Comparison of ENCODE assay signal across 1 cellular context in genomic region chr19:19203012-19203856, GRCh38.
TF ChIP-seq lines count a peak whose summit lies in the region.

Gene NR2C2AP (minus strand): TSS chr19:19203414. CDS start chr19:19203060, 354 bp downstream.

TF ChIP-seq in HepG2, 621 proteins besides CTCF, POLR2A, EP300 and RAD21 (continued from another document and continues in another):
- TF ChIP-seq, protein P1, sequence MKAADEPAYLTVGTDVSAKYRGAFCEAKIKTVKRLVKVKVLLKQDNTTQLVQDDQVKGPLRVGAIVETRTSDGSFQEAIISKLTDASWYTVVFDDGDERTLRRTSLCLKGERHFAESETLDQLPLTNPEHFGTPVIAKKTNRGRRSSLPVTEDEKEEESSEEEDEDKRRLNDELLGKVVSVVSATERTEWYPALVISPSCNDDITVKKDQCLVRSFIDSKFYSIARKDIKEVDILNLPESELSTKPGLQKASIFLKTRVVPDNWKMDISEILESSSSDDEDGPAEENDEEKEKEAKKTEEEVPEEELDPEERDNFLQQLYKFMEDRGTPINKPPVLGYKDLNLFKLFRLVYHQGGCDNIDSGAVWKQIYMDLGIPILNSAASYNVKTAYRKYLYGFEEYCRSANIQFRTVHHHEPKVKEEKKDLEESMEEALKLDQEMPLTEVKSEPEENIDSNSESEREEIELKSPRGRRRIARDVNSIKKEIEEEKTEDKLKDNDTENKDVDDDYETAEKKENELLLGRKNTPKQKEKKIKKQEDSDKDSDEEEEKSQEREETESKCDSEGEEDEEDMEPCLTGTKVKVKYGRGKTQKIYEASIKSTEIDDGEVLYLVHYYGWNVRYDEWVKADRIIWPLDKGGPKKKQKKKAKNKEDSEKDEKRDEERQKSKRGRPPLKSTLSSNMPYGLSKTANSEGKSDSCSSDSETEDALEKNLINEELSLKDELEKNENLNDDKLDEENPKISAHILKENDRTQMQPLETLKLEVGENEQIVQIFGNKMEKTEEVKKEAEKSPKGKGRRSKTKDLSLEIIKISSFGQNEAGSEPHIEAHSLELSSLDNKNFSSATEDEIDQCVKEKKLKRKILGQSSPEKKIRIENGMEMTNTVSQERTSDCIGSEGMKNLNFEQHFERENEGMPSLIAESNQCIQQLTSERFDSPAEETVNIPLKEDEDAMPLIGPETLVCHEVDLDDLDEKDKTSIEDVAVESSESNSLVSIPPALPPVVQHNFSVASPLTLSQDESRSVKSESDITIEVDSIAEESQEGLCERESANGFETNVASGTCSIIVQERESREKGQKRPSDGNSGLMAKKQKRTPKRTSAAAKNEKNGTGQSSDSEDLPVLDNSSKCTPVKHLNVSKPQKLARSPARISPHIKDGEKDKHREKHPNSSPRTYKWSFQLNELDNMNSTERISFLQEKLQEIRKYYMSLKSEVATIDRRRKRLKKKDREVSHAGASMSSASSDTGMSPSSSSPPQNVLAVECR (CRISPR knock-in tag; IDR thresholded peaks at IDR 0.05; ENCODE audit: borderline replicate concordance) = peak; percentile 80; the same call in 1 of the 2 replicates
- peak; percentile 70 for TF ChIP-seq POLR2G (IDR thresholded peaks at IDR 0.05; ENCODE audit: low read depth, low read length)
- TF ChIP-seq ZNF274 (CRISPR knock-in tag; IDR thresholded peaks at IDR 0.05) = peak; percentile 11; the same call in 1 of the 2 replicates
- TF ChIP-seq HDAC1 (CRISPR knock-in tag; IDR thresholded peaks at IDR 0.05) = peak; percentile 71
- peak; percentile 46; the same call in 1 of the 2 replicates for TF ChIP-seq DMAP1 (CRISPR knock-in tag; IDR thresholded peaks at IDR 0.05)
- TF ChIP-seq ZNF776 (CRISPR knock-in tag; IDR thresholded peaks at IDR 0.05) = no peak
- 0 out of 2 replicates have a peak, but pooled peaks have one; percentile 68 for TF ChIP-seq SNAPC2 (CRISPR knock-in tag; IDR thresholded peaks at IDR 0.05)
- TF ChIP-seq BORCS8-MEF2B (CRISPR knock-in tag; IDR thresholded peaks at IDR 0.05) = 0 out of 2 replicates have a peak, but pooled peaks have one; percentile 31
- TF ChIP-seq ZNF512 (CRISPR knock-in tag; IDR thresholded peaks at IDR 0.05) = no peak
- no peak for TF ChIP-seq ZSCAN29 (CRISPR knock-in tag; conservative IDR thresholded peaks at IDR 0.05)
- TF ChIP-seq, protein P2, sequence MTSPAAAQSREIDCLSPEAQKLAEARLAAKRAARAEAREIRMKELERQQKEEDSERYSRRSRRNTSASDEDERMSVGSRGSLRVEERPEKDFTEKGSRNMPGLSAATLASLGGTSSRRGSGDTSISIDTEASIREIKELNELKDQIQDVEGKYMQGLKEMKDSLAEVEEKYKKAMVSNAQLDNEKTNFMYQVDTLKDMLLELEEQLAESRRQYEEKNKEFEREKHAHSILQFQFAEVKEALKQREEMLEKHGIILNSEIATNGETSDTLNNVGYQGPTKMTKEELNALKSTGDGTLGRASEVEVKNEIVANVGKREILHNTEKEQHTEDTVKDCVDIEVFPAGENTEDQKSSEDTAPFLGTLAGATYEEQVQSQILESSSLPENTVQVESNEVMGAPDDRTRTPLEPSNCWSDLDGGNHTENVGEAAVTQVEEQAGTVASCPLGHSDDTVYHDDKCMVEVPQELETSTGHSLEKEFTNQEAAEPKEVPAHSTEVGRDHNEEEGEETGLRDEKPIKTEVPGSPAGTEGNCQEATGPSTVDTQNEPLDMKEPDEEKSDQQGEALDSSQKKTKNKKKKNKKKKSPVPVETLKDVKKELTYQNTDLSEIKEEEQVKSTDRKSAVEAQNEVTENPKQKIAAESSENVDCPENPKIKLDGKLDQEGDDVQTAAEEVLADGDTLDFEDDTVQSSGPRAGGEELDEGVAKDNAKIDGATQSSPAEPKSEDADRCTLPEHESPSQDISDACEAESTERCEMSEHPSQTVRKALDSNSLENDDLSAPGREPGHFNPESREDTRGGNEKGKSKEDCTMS (CRISPR knock-in tag; conservative IDR thresholded peaks at IDR 0.05) = no peak
- TF ChIP-seq, protein P3, sequence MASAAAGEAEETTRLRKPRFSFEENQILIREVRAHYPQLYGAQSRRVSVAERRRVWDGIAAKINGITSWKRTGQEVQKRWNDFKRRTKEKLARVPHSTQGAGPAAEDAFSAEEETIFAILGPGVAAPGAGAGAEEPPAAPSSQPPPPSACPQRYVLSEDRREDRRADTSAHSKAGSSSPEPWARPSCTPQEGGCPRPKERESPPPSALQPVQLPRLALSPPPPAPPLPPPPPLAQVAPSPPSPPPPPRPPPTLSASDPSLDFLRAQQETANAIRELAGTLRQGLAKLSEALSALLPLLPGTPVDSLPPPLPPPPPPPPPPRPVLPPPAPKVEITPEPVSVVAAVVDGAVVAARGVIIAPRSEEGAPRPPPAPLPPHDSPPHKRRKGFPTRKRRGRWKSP (CRISPR knock-in tag; IDR thresholded peaks at IDR 0.05) = 0 out of 2 replicates have a peak, but pooled peaks have one; percentile 36
- no peak for TF ChIP-seq TCF7 (IDR thresholded peaks at IDR 0.05; ENCODE audit: low read depth)
- peak; percentile 14; the same call in 1 of the 2 replicates for TF ChIP-seq YEATS4 (CRISPR knock-in tag; IDR thresholded peaks at IDR 0.05; ENCODE audit: borderline replicate concordance)
- no peak for TF ChIP-seq ZNF839 (CRISPR knock-in tag; IDR thresholded peaks at IDR 0.05; ENCODE audit: borderline replicate concordance)
- TF ChIP-seq SP4 (CRISPR knock-in tag; IDR thresholded peaks at IDR 0.05) = 0 out of 2 replicates have a peak, but pooled peaks have one; percentile 27
- 0 out of 2 replicates have a peak, but pooled peaks have one; percentile 46 for TF ChIP-seq ZSCAN20 (CRISPR knock-in tag; IDR thresholded peaks at IDR 0.05; ENCODE audit: borderline replicate concordance)
- peak; percentile 68; the same call in 1 of the 2 replicates for TF ChIP-seq GATAD1 (CRISPR knock-in tag; IDR thresholded peaks at IDR 0.05)
- no peak for TF ChIP-seq PPARG (CRISPR knock-in tag; conservative IDR thresholded peaks at IDR 0.05)
- 0 out of 2 replicates have a peak, but pooled peaks have one; percentile 36 for TF ChIP-seq MZF1 (CRISPR knock-in tag; IDR thresholded peaks at IDR 0.05; ENCODE audit: borderline replicate concordance)
- no peak for TF ChIP-seq MTF1 (CRISPR knock-in tag; IDR thresholded peaks at IDR 0.05)
- no peak for TF ChIP-seq ZNF451 (CRISPR knock-in tag; IDR thresholded peaks at IDR 0.05)
- no peak for TF ChIP-seq CCAR2 (optimal IDR thresholded peaks at IDR 0.05; ENCODE audit: low read depth, low read length)
- TF ChIP-seq ZFY (CRISPR knock-in tag; IDR thresholded peaks at IDR 0.05) = peak; percentile 46; the same call in 1 of the 2 replicates
- peak; percentile 86; the same call in 1 of the 2 replicates for TF ChIP-seq HINFP (CRISPR knock-in tag; IDR thresholded peaks at IDR 0.05; ENCODE audit: low read depth)
- TF ChIP-seq KDM5A (IDR thresholded peaks at IDR 0.05; ENCODE audit: borderline replicate concordance, low read length) = peak; percentile 64
- peak; percentile 52; the same call in 1 of the 2 replicates for TF ChIP-seq MXD4 (CRISPR knock-in tag; IDR thresholded peaks at IDR 0.05)
- no peak for TF ChIP-seq CBX1 (IDR thresholded peaks at IDR 0.05; ENCODE audit: low read depth)
- TF ChIP-seq MLXIP (CRISPR knock-in tag; IDR thresholded peaks at IDR 0.05; ENCODE audit: borderline replicate concordance) = 0 out of 2 replicates have a peak, but pooled peaks have one; percentile 20
- TF ChIP-seq ARNT (IDR thresholded peaks at IDR 0.05) = no peak
- no peak for TF ChIP-seq ZNF614 (CRISPR knock-in tag; IDR thresholded peaks at IDR 0.05; ENCODE audit: borderline replicate concordance)
- peak; percentile 20; the same call in 1 of the 2 replicates for TF ChIP-seq ZMYM4 (CRISPR knock-in tag; IDR thresholded peaks at IDR 0.05)
- no peak for TF ChIP-seq FUBP1 (CRISPR knock-in tag; IDR thresholded peaks at IDR 0.05; ENCODE audit: borderline replicate concordance)
- 0 out of 2 replicates have a peak, but pooled peaks have one; percentile 49 for TF ChIP-seq ZFP36L1 (CRISPR knock-in tag; IDR thresholded peaks at IDR 0.05)
- TF ChIP-seq ZBTB8A (CRISPR knock-in tag; IDR thresholded peaks at IDR 0.05; ENCODE audit: borderline replicate concordance, low read depth) = no peak
- TF ChIP-seq MEIS1 (CRISPR knock-in tag; IDR thresholded peaks at IDR 0.05; ENCODE audit: borderline replicate concordance) = no peak
- TF ChIP-seq SOX6 (IDR thresholded peaks at IDR 0.05) = no peak
- 0 out of 2 replicates have a peak, but pooled peaks have one; percentile 16 for TF ChIP-seq SOX6 (CRISPR knock-in tag; IDR thresholded peaks at IDR 0.05)
- no peak for TF ChIP-seq FOXP1 (IDR thresholded peaks at IDR 0.05)
- TF ChIP-seq FOXP1 (CRISPR knock-in tag; IDR thresholded peaks at IDR 0.05) = no peak
- TF ChIP-seq ZNF883 (CRISPR knock-in tag; IDR thresholded peaks at IDR 0.05; ENCODE audit: not compliant biosample characterization) = no peak
- TF ChIP-seq HNRNPLL (IDR thresholded peaks at IDR 0.05; ENCODE audit: low read depth, low read length, poor library complexity, severe bottlenecking) = peak; percentile 50
- TF ChIP-seq ZNF430 (CRISPR knock-in tag; IDR thresholded peaks at IDR 0.05) = 0 out of 2 replicates have a peak, but pooled peaks have one; percentile 15
- TF ChIP-seq, protein P4, sequence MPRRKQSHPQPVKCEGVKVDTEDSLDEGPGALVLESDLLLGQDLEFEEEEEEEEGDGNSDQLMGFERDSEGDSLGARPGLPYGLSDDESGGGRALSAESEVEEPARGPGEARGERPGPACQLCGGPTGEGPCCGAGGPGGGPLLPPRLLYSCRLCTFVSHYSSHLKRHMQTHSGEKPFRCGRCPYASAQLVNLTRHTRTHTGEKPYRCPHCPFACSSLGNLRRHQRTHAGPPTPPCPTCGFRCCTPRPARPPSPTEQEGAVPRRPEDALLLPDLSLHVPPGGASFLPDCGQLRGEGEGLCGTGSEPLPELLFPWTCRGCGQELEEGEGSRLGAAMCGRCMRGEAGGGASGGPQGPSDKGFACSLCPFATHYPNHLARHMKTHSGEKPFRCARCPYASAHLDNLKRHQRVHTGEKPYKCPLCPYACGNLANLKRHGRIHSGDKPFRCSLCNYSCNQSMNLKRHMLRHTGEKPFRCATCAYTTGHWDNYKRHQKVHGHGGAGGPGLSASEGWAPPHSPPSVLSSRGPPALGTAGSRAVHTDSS (CRISPR knock-in tag; conservative IDR thresholded peaks at IDR 0.05) = no peak
- peak; percentile 81 for TF ChIP-seq AGO2 (optimal IDR thresholded peaks at IDR 0.05; ENCODE audit: low read depth, low read length)
